In genomic region chr6:90764001-90764400, GRCh38 we compare ENCODE assay signal across 22 cellular contexts.
"Had no signal": no experiment of that assay in that cellular context is flagged by ENCODE, and none has a peak within 500 bp of the region (broad histone marks: within the 10 kb centered on the region; RNA-seq: fewer than 3 reads in every experiment).

No MANE protein-coding gene starts in this region.

- H3K36me3 Mint-ChIP-seq: activated naive CD8-positive, alpha-beta T cell treated with anti-CD3 and anti-CD28 coated beads, Interleukin-2, amount 10 ng/mL, durations not matched to agents 7 days and 5 days; natural killer cell treated with Interleukin-12 subunit alpha and Interleukin-12 subunit beta and Interleukin-15 and Interleukin-18, amount 100 ng/mL, for 72 hours had no signal

- H3K4me1 Mint-ChIP-seq: activated CD4-positive, alpha-beta T cell treated with anti-CD3 and anti-CD28 coated beads, Interleukin-2, amount 10 ng/mL, durations not matched to agents 7 days and 5 days; activated naive CD8-positive, alpha-beta T cell treated with anti-CD3 and anti-CD28 coated beads, Interleukin-2, amount 10 ng/mL, durations not matched to agents 7 days and 5 days; central memory CD8-positive, alpha-beta T cell; immature natural killer cell had no signal

- H3K9me3 Mint-ChIP-seq: activated CD4-positive, alpha-beta T cell treated with anti-CD3 and anti-CD28 coated beads, Interleukin-2, amount 10 ng/mL, durations not matched to agents 7 days and 5 days; activated naive CD8-positive, alpha-beta T cell treated with anti-CD3 and anti-CD28 coated beads, Interleukin-2, amount 10 ng/mL, durations not matched to agents 7 days and 5 days; activated T-cell treated with anti-CD3 and anti-CD28 coated beads, Interleukin-2, amount 50 U/mL, for 24 hours; activated T-helper 2 cell treated with anti-CD3 and anti-CD28 coated beads, Interferon-gamma antibody, Interleukin-2, Interleukin-4, amounts not matched to agents 10 μg/mL and 5 μg/mL and 100 μg/mL, durations not matched to agents 14 hours and 24 hours and 36 hours; central memory CD8-positive, alpha-beta T cell; natural killer cell treated with Interleukin-12 subunit alpha and Interleukin-12 subunit beta and Interleukin-15 and Interleukin-18, amount 100 ng/mL, for 72 hours; T-helper 1 cell treated with Interleukin-12 subunit alpha and Interleukin-12 subunit beta and Interleukin-4 antibody, amounts not matched to agents 30 μg/mL and 1 μg/mL, for 36 hours had no signal

- H3K27ac Mint-ChIP-seq: activated CD4-positive, alpha-beta T cell treated with anti-CD3 and anti-CD28 coated beads, Interleukin-2, amount 10 ng/mL, durations not matched to agents 7 days and 5 days; activated CD8-positive, alpha-beta T cell treated with anti-CD3 and anti-CD28 coated beads, Interleukin-2, amount 10 ng/mL, durations not matched to agents 7 days and 5 days; activated naive CD8-positive, alpha-beta T cell treated with anti-CD3 and anti-CD28 coated beads, Interleukin-2, amount 10 ng/mL, durations not matched to agents 7 days and 5 days; activated T-cell treated with anti-CD3 and anti-CD28 coated beads, Interleukin-2, amount 50 U/mL, for 24 hours; activated T-helper 2 cell treated with anti-CD3 and anti-CD28 coated beads, Interferon-gamma antibody, Interleukin-2, Interleukin-4, amounts not matched to agents 10 μg/mL and 5 μg/mL and 100 μg/mL, durations not matched to agents 14 hours and 24 hours and 36 hours; immature natural killer cell; natural killer cell treated with Interleukin-12 subunit alpha and Interleukin-12 subunit beta and Interleukin-15 and Interleukin-18, amount 100 ng/mL, for 72 hours; T-helper 1 cell treated with Interleukin-12 subunit alpha and Interleukin-12 subunit beta and Interleukin-4 antibody, amounts not matched to agents 30 μg/mL and 1 μg/mL, for 36 hours had no signal

- FAIRE-seq: endometrium, urothelium cell line had no signal

- H3K4me3 ChIP-seq: gastroesophageal sphincter, heart right ventricle, tibial artery had no signal

- H3K4me3 Mint-ChIP-seq: activated CD4-positive, alpha-beta T cell treated with anti-CD3 and anti-CD28 coated beads, Interleukin-2, amount 10 ng/mL, durations not matched to agents 7 days and 5 days; activated CD8-positive, alpha-beta T cell treated with anti-CD3 and anti-CD28 coated beads, Interleukin-2, amount 10 ng/mL, durations not matched to agents 7 days and 5 days; activated naive CD8-positive, alpha-beta T cell treated with anti-CD3 and anti-CD28 coated beads, Interleukin-2, amount 10 ng/mL, durations not matched to agents 7 days and 5 days; activated T-cell treated with anti-CD3 and anti-CD28 coated beads, Interleukin-2, amount 50 U/mL, for 24 hours; central memory CD8-positive, alpha-beta T cell; immature natural killer cell; natural killer cell treated with Interleukin-12 subunit alpha and Interleukin-12 subunit beta and Interleukin-15 and Interleukin-18, amount 100 ng/mL, for 72 hours; T-helper 1 cell treated with Interleukin-12 subunit alpha and Interleukin-12 subunit beta and Interleukin-4 antibody, amounts not matched to agents 30 μg/mL and 1 μg/mL, for 36 hours had no signal

- DNase-seq: activated CD4-positive, alpha-beta T cell treated with anti-CD3 and anti-CD28 coated beads, Interleukin-2, amount 10 ng/mL, durations not matched to agents 7 days and 5 days; activated CD8-positive, alpha-beta T cell treated with anti-CD3 and anti-CD28 coated beads, Interleukin-2, amount 10 ng/mL, durations not matched to agents 7 days and 5 days; activated naive CD4-positive, alpha-beta T cell treated with Interleukin-2 at 50 U/mL for 16 hours; activated naive CD8-positive, alpha-beta T cell treated with anti-CD3 and anti-CD28 coated beads, Interleukin-2, amount 10 ng/mL, durations not matched to agents 7 days and 5 days; activated T-cell treated with anti-CD3 and anti-CD28 coated beads, Interleukin-2, amount 50 U/mL, for 24 hours; aorta; brain microvascular endothelial cell; cortex of kidney; heart right ventricle; immature natural killer cell; stimulated activated CD4-positive, alpha-beta T cell treated with anti-CD3 and anti-CD28 coated beads, Interleukin-12 subunit alpha, Interleukin-12 subunit beta, amount 100 ng/mL, for 4 hours; stimulated activated CD4-positive, alpha-beta T cell treated with anti-CD3 and anti-CD28 coated beads, Interleukin-2, amount 100 ng/mL, for 24 hours; stimulated activated naive CD8-positive, alpha-beta T cell treated with anti-CD3 and anti-CD28 coated beads, Interleukin-15, Interleukin-2, amounts not matched to agents 100 U/mL and 50 U/mL, for 24 hours; substantia nigra; tibial artery had no signal
